In genomic region chr10:98446656-98447221, GRCh38 we compare ENCODE assay signal across 8 cellular contexts. TPM values are rescaled to one million over a fixed set of nuclear protein-coding genes. Genes with fewer than 3 reads are reported as not detected.
DNase-seq lines count a peak whose midpoint lies in the region; TF ChIP-seq lines count a peak whose summit lies in the region.

HPS1 (minus strand) TSS chr10:98446935; CDS start chr10:98443240, 3,695 bp downstream.

- H3K4me3 ChIP-seq in GM12865 (ENCODE audit: low read depth, low read length) (peak within 1 kb of the TSS; percentile 78), HAP-1 (peak within 1 kb of the TSS; percentile 83), MM.1S (ENCODE audit: low read length) (peak within 1 kb of the TSS; percentile 88), smooth muscle cell (peak within 1 kb of the TSS; percentile 87)

- DNase-seq in GM12865 (ENCODE audit: low read depth) = peak; percentile 91
- DNase-seq in HAP-1 (ENCODE audit: low spot score in 2 of 2) = peak; percentile 57 to 83
- DNase-seq in MM.1S = peak; percentile 87
- DNase-seq in UCSD-AML1 (lab: John Stamatoyannopoulos, UW; ENCODE audit: unreplicated experiment) = peak; percentile 85
- peak; percentile 81 to 83 for DNase-seq in T47D (ENCODE audit: low read depth in 1 of 2, low spot score in 1 of 2)
- DNase-seq in iPS-NIHi11 (ENCODE audit: low spot score) = peak; percentile 97
- DNase-seq in smooth muscle cell (lab: John Stamatoyannopoulos, UW; ENCODE audit: unreplicated experiment) = no peak
- DNase-seq in SK-N-DZ (ENCODE audit: low spot score) = no peak

- H3K9me3 ChIP-seq in HAP-1 = no peaks in the 10 kb centered on the region
- no peaks in the 10 kb centered on the region for H3K9me3 ChIP-seq in MM.1S (replicated peaks; ENCODE audit: insufficient read depth, low read length)
- no peaks in the 10 kb centered on the region for H3K9me3 ChIP-seq in smooth muscle cell (replicated peaks; ENCODE audit: low read depth)

- no peaks in the 10 kb centered on the region for H3K27me3 ChIP-seq in HAP-1 (ENCODE audit: low read depth)
- H3K27me3 ChIP-seq in MM.1S (replicated peaks; ENCODE audit: insufficient read depth, low read length) = no peaks in the 10 kb centered on the region
- H3K27me3 ChIP-seq in smooth muscle cell (ENCODE audit: low read depth) = no peaks in the 10 kb centered on the region

- H3K4me2 ChIP-seq in MM.1S (ENCODE audit: low read depth, low read length) (peak within 1 kb of the TSS; percentile 93), smooth muscle cell (peak within 1 kb of the TSS; percentile 90)

- H3K79me2 ChIP-seq in MM.1S (ENCODE audit: low read length) (peaks cover 43% of the 10 kb centered on the region), smooth muscle cell (ENCODE audit: low read depth) (no peaks in the 10 kb centered on the region)

- H3K27ac ChIP-seq in MM.1S (ENCODE audit: low read length) = peak within 1 kb of the TSS; percentile 69
- peak within 1 kb of the TSS; percentile 57 for H3K27ac ChIP-seq in smooth muscle cell (ENCODE audit: low read depth)

- peaks cover 8% of the 10 kb centered on the region for H3K4me1 ChIP-seq in HAP-1
- H3K4me1 ChIP-seq in MM.1S (ENCODE audit: low read length) = peaks cover 9% of the 10 kb centered on the region; the same call in 1 of the 2 replicates
- no peaks in the 10 kb centered on the region for H3K4me1 ChIP-seq in smooth muscle cell (ENCODE audit: low read depth)

- H3K9ac ChIP-seq in MM.1S (ENCODE audit: low read length) = peak within 1 kb of the TSS; percentile 92
- H3K9ac ChIP-seq in smooth muscle cell (ENCODE audit: low read depth) = peak within 1 kb of the TSS; percentile 83

- peak within 1 kb of the TSS; percentile 100 for H2AFZ ChIP-seq in MM.1S (ENCODE audit: low read length)
- peak within 1 kb of the TSS; percentile 100 for H2AFZ ChIP-seq in smooth muscle cell (ENCODE audit: low read depth)

- in situ Hi-C loops in HAP-1 (cut with MboI; ENCODE audit: low sequenced_read_pairs) (no loop called here), T47D (cut with HindIII; ENCODE audit: low pct_unique_long_range_greater_than_20kb, low sequenced_read_pairs) (no loop called here)

- no peak for TF ChIP-seq CTCF in GM12865 (IDR thresholded peaks at IDR 0.05; ENCODE audit: insufficient read depth, low read depth, low read length, missing control alignments)
- TF ChIP-seq CTCF in MM.1S (IDR thresholded peaks at IDR 0.05; ENCODE audit: low read length) = no peak
- TF ChIP-seq CTCF in smooth muscle cell (IDR thresholded peaks at IDR 0.05; ENCODE audit: borderline replicate concordance, insufficient read depth, poor library complexity, severe bottlenecking) = no peak

- H4K20me1 ChIP-seq in MM.1S (ENCODE audit: insufficient read depth, low read length) (no peaks in the 10 kb centered on the region), smooth muscle cell (ENCODE audit: low read depth) (no peaks in the 10 kb centered on the region)

- no peaks in the 10 kb centered on the region for H3F3A ChIP-seq in MM.1S (ENCODE audit: insufficient read depth, low read length)
- no peaks in the 10 kb centered on the region for H3F3A ChIP-seq in smooth muscle cell (ENCODE audit: low read depth)

- 3% methylated on average over 42 of the region's 47 CpGs for WGBS in smooth muscle cell (ENCODE audit: low lambda C conversion rate)

- H3K9me2 ChIP-seq in MM.1S (replicated peaks; ENCODE audit: insufficient read depth, low read length) = no peaks in the 10 kb centered on the region

- H3K36me3 ChIP-seq in HAP-1 (replicated peaks) = peaks cover 13% of the 10 kb centered on the region
- H3K36me3 ChIP-seq in MM.1S (replicated peaks; ENCODE audit: insufficient read depth, low read length) = peaks cover 4% of the 10 kb centered on the region; the same call in 1 of the 2 replicates
- peaks cover 5% of the 10 kb centered on the region for H3K36me3 ChIP-seq in smooth muscle cell (ENCODE audit: low read depth)

RNA-seq across cellular contexts. Expression of gene HPS1, which starts in this region (rescaled TPM):
- 9.6 and 11.5 TPM in 2 replicates for total RNA-seq in smooth muscle cell
- 35.6 and 40.7 TPM in 2 replicates for polyA plus RNA-seq in smooth muscle cell
- 2.0 and 2.2 TPM in 2 replicates for polyA plus RNA-seq in SK-N-DZ (2014; cell fraction: cytosol; rRNA removed)
- 5.9 and 7.8 TPM in 2 replicates for polyA plus RNA-seq in SK-N-DZ (2014; cell fraction: nucleus; rRNA removed)

Comparison
In these comparisons a context has a peak if more than half of its experiments do, and no peak if none do; other contexts are left out.
1. DNase-seq: peak in GM12865 (single experiment), HAP-1 (2 of 2), MM.1S (single experiment), UCSD-AML1 (single experiment), T47D (2 of 2) and iPS-NIHi11 (single experiment); none in smooth muscle cell (single experiment) and SK-N-DZ (single experiment).
2. Peak in every context shown above with its lines, with median percentiles within 50 percentile points of each other: H3K4me3 ChIP-seq.